In genomic region chr4:2818351-2818939, GRCh38 we compare ENCODE assay signal across 7 cellular contexts. TPM values are rescaled to one million over a fixed set of nuclear protein-coding genes. Genes with fewer than 3 reads are reported as not detected.
DNase-seq lines count a peak whose midpoint lies in the region; TF ChIP-seq lines count a peak whose summit lies in the region.

No MANE protein-coding gene starts in this region.

- peaks cover 46 to 98% (median 83%) of the 10 kb centered on the region in 6 donors for H3K4me1 ChIP-seq in spleen

- no peak for TF ChIP-seq POLR2A in spleen (IDR thresholded peaks at IDR 0.05)

- peak overlapping the region; percentile 77 for H3K4me3 ChIP-seq in H7 (ENCODE audit: insufficient read depth, low read depth, low read length)
- H3K4me3 ChIP-seq in spleen = peak overlapping the region; percentile 28 to 72 (median 42)

- peak; percentile 95 for DNase-seq in H7
- peak; percentile 40 for DNase-seq in hepatic stellate cell (ENCODE audit: low spot score)
- DNase-seq in spleen = no peak
- no peak for DNase-seq in GM10248 (ENCODE audit: extremely low spot score)
- no peak for DNase-seq in SIG-M5 treated with dmso at 0.1 percent for 504 hours (lab: John Stamatoyannopoulos, UW; ENCODE audit: unreplicated experiment)
- DNase-seq in HK-2 (ENCODE audit: unreplicated experiment) = no peak

- POLR2A ChIA-PET in GM10248 (lab: Yijun Ruan, JAX) = interaction anchor here (0.6 kb wide), 1 partner anchor 622 kb away, joined by 3 read pairs; no protein-coding TSS in a partner anchor

- intact Hi-C loops in spleen (cut with DNase I; ENCODE audit: low total_unique reads) = loop anchor here (10.0 kb wide), 1 partner anchor 54 kb away; no protein-coding TSS in a partner anchor

- H3K27ac ChIP-seq in VCaP (peak overlapping the region; percentile 82), spleen (peak overlapping the region; percentile 15 to 93 (median 65))

- CTCF ChIA-PET in GM10248 (lab: Yijun Ruan, JAX) = interaction anchor here (0.8 to 3.0 kb wide), 4 partner anchors 17 to 283 kb away, joined by 3 to 10 read pairs (median 3); partner anchors contain the start of gene FAM193A

- TF ChIP-seq CTCF in VCaP (conservative IDR thresholded peaks at IDR 0.05) = no peak
- no peak for TF ChIP-seq CTCF in spleen (IDR thresholded peaks at IDR 0.05 in 8 of 11, conservative IDR thresholded peaks at IDR 0.05 in 3 of 11)
- no peak for TF ChIP-seq CTCF in GM10248 (IDR thresholded peaks at IDR 0.05; ENCODE audit: control extremely low read depth, extremely low read depth, low read depth, missing control alignments)

- H3K9me3 ChIP-seq in spleen = no peaks in the 10 kb centered on the region

- 3 to 31% (median 10%) methylated on average over 4 to 54 of the region's 54 CpGs for WGBS in spleen, 5 donors

- peaks cover 2% of the 10 kb centered on the region for H3K36me3 ChIP-seq in H7 (replicated peaks; ENCODE audit: control insufficient read depth, insufficient read depth, low read length)
- H3K36me3 ChIP-seq in spleen = peaks cover 0 to 84% (median 41%) of the 10 kb centered on the region in 6 donors

- H3K27me3 ChIP-seq in H7 (ENCODE audit: control insufficient read depth, insufficient read depth, low read length) = no peaks in the 10 kb centered on the region; the same call in 1 of the 2 replicates
- H3K27me3 ChIP-seq in spleen (replicated peaks in 1 of 7) = no peaks in the 10 kb centered on the region

RNA-seq across cellular contexts. Expression of gene ADD1, which starts 25.2 kb away (rescaled TPM):
- total RNA-seq in H7 (2014; rRNA removed; shearing (Covaris generic)) = 201 and 224 TPM in 2 replicates
- 100 to 1,000 TPM; 260 to 348 (median 295) TPM for total RNA-seq in spleen
- polyA plus RNA-seq in spleen = 100 to 1,000 TPM; 175 to 224 (median 194) TPM

RNA-seq across cellular contexts. Expression of gene SH3BP2, which starts 25.6 kb away (rescaled TPM):
- total RNA-seq in H7 (2014; rRNA removed; shearing (Covaris generic)) = 20.4 and 35.5 TPM in 2 replicates
- total RNA-seq in spleen = 100 to 1,000 TPM; 150 to 295 (median 265) TPM
- polyA plus RNA-seq in spleen = 100 to 1,000 TPM in 1 of 3 donors, 10 to 100 TPM in 2; 42.0 to 138 (median 43.5) TPM

Comparison
In these comparisons a context has a peak if more than half of its experiments do, and no peak if none do; other contexts are left out.
1. DNase-seq: peak in H7 (single experiment) and hepatic stellate cell (single experiment); none in spleen (single experiment), GM10248 (single experiment), SIG-M5 treated with dmso at 0.1 percent for 504 hours (single experiment) and HK-2 (single experiment).